ENCODE assay signal across 8 cellular contexts in genomic region chr7:112390945-112391821, GRCh38. TPM values are rescaled to one million over a fixed set of nuclear protein-coding genes. Genes with fewer than 3 reads are reported as not detected.
A peak's percentile ranks its signal among the peaks of the same experiment; 100 is the strongest.
DNase-seq lines count a peak whose midpoint lies in the region; ATAC-seq and TF ChIP-seq lines count a peak whose summit lies in the region.
"Not testable (repeated sequence)": the region's sequence is repeated elsewhere in the genome, so short reads cannot be mapped to it uniquely, and the experiment has no call there.

No MANE protein-coding gene starts in this region.

- in situ Hi-C loops in gastrocnemius medialis (cut with MboI; ENCODE audit: low sequenced_read_pairs in 4 of 4): not testable (repeated sequence)

- H3K4me3 Mint-ChIP-seq in activated T-cell treated with anti-CD3 and anti-CD28 coated beads, Interleukin-2, amount 50 U/mL, for 4 hours: peak overlapping the region; percentile 78

- not testable (repeated sequence) for H3K9me3 ChIP-seq in gastrocnemius medialis, tibial artery

- not testable (repeated sequence) for H3K36me3 ChIP-seq in gastrocnemius medialis, tibial artery

- peaks cover 10% of the 10 kb centered on the region for H3K4me1 Mint-ChIP-seq in activated T-cell treated with anti-CD3 and anti-CD28 coated beads, Interleukin-2, amount 50 U/mL, for 4 hours (ENCODE audit: low read depth)

- not testable (repeated sequence) for H3K27me3 Mint-ChIP-seq in activated T-cell treated with anti-CD3 and anti-CD28 coated beads, Interleukin-2, amount 50 U/mL, for 4 hours (ENCODE audit: low read depth)

- not testable (repeated sequence) for H3K27me3 ChIP-seq in gastrocnemius medialis, tibial artery

- TF ChIP-seq CTCF in gastrocnemius medialis (IDR thresholded peaks at IDR 0.05 in 4 of 5, conservative IDR thresholded peaks at IDR 0.05 in 1 of 5); tibial artery (IDR thresholded peaks at IDR 0.05): not testable (repeated sequence)

- DNase-seq in EH (ENCODE audit: low read depth) (peak; percentile 40), NCI-H1092 (lab: John Stamatoyannopoulos, UW) (peak; percentile 18), SK-N-DZ (ENCODE audit: low spot score) (peak; percentile 31), left kidney (ENCODE audit: low read depth, low spot score) (peak; percentile 76), gastrocnemius medialis (peak; percentile 40 to 78), tibial artery (peak; percentile 54 to 73)
- DNase-seq in activated T-cell treated with anti-CD3 and anti-CD28 coated beads, Interleukin-2, amount 50 U/mL, for 4 hours: peak; percentile 58
- DNase-seq in effector CD8-positive, alpha-beta T cell (lab: John Stamatoyannopoulos, UW): peak; percentile 47

- ATAC-seq in activated T-cell treated with anti-CD3 and anti-CD28 coated beads, Interleukin-2, amount 50 U/mL, for 4 hours: peak in 1 of 2 donors; percentile 50
- ATAC-seq in gastrocnemius medialis: peak; percentile 41 to 72

- intact Hi-C loops in gastrocnemius medialis (cut with DNase I; ENCODE audit: low total_unique reads): loop anchor here (5.0 kb wide), 2 partner anchors 56 to 184 kb away; partner anchors contain the start of genes DOCK4 and ZNF277
- intact Hi-C loops in tibial artery (cut with DNase I; ENCODE audit: low total_unique reads): not testable (repeated sequence)

- not testable (repeated sequence) for H3K36me3 Mint-ChIP-seq in activated T-cell treated with anti-CD3 and anti-CD28 coated beads, Interleukin-2, amount 50 U/mL, for 4 hours (ENCODE audit: insufficient read depth)

- H3K4me3 ChIP-seq in gastrocnemius medialis (peak overlapping the region; percentile 62 to 69 (median 64)), tibial artery (peak overlapping the region; percentile 55 to 60)

- H3K27ac ChIP-seq in gastrocnemius medialis (peak overlapping the region; percentile 87 to 95 (median 91)), tibial artery (peak overlapping the region; percentile 36 to 54)

- TF ChIP-seq POLR2A in gastrocnemius medialis (IDR thresholded peaks at IDR 0.05): not testable (repeated sequence)

- peaks cover 6 to 10% of the 10 kb centered on the region in 2 donors for H3K4me1 ChIP-seq in gastrocnemius medialis
- not testable (repeated sequence) for H3K4me1 ChIP-seq in tibial artery

- H3K9me3 Mint-ChIP-seq in activated T-cell treated with anti-CD3 and anti-CD28 coated beads, Interleukin-2, amount 50 U/mL, for 4 hours: not testable (repeated sequence)

RNA-seq across cellular contexts. Expression of gene IFRD1, which starts 59.1 kb away (rescaled TPM):
- polyA plus RNA-seq in SK-N-DZ (2014; cell fraction: cytosol; rRNA removed): 115 and 125 TPM in 2 replicates
- 110 and 119 TPM in 2 replicates for polyA plus RNA-seq in SK-N-DZ (2014; cell fraction: nucleus; rRNA removed)
- 10 to 100 TPM; 83.5 to 90.2 (median 86.8) TPM for total RNA-seq in activated T-cell treated with anti-CD3 and anti-CD28 coated beads, Interleukin-2, amount 50 U/mL, for 4 hours
- total RNA-seq in gastrocnemius medialis: 10 to 100 TPM; 37.8 to 70.8 (median 50.1) TPM

Comparison
In these comparisons a context has a peak if more than half of its experiments do, and no peak if none do; other contexts are left out.
1. DNase-seq: peak in every context shown above with its lines; median percentile 76 in left kidney; 64 in tibial artery; 59 in gastrocnemius medialis; 58 in activated T-cell treated with anti-CD3 and anti-CD28 coated beads, Interleukin-2, amount 50 U/mL, for 4 hours; 47 in effector CD8-positive, alpha-beta T cell; 40 in EH; 31 in SK-N-DZ; 18 in NCI-H1092.